1 cellular context compared by ENCODE assay signal in genomic region chr5:95846554-95847260, GRCh38.
TF ChIP-seq lines count a peak whose summit lies in the region.

No MANE protein-coding gene starts in this region.

TF ChIP-seq in HepG2, 621 proteins besides CTCF, POLR2A, EP300 and RAD21 (continued from another document and continues in another):
- TF ChIP-seq THAP8 (CRISPR knock-in tag; IDR thresholded peaks at IDR 0.05; ENCODE audit: borderline replicate concordance) (no peak), NR2F2 (IDR thresholded peaks at IDR 0.05; ENCODE audit: borderline replicate concordance, low read depth) (no peak), TFDP1 (CRISPR knock-in tag; IDR thresholded peaks at IDR 0.05; ENCODE audit: borderline replicate concordance) (no peak), ZNF597 (CRISPR knock-in tag; IDR thresholded peaks at IDR 0.05) (no peak), REPIN1 (CRISPR knock-in tag; IDR thresholded peaks at IDR 0.05; ENCODE audit: borderline replicate concordance, low read depth) (peak; percentile 20; the same call in 1 of the 2 replicates), ZNF558 (CRISPR knock-in tag; IDR thresholded peaks at IDR 0.05; ENCODE audit: borderline replicate concordance) (no peak), GABPA (IDR thresholded peaks at IDR 0.05; ENCODE audit: low read depth, low read length) (no peak), GABPA (CRISPR knock-in tag; IDR thresholded peaks at IDR 0.05; ENCODE audit: low read depth) (no peak), NCOA5 (CRISPR knock-in tag; IDR thresholded peaks at IDR 0.05) (no peak), FOXA3 (CRISPR knock-in tag; IDR thresholded peaks at IDR 0.05) (0 out of 2 replicates have a peak, but pooled peaks have one; percentile 10), RARA (CRISPR knock-in tag; IDR thresholded peaks at IDR 0.05) (no peak), MAZ (IDR thresholded peaks at IDR 0.05; ENCODE audit: borderline replicate concordance, low read depth, low read length) (no peak), MAZ (CRISPR knock-in tag; IDR thresholded peaks at IDR 0.05; ENCODE audit: low read depth) (0 out of 2 replicates have a peak, but pooled peaks have one; percentile 25), STAG1 (CRISPR knock-in tag; IDR thresholded peaks at IDR 0.05) (peak; percentile 96), ZNF605 (CRISPR knock-in tag; IDR thresholded peaks at IDR 0.05) (no peak), ZNF18 (CRISPR knock-in tag; IDR thresholded peaks at IDR 0.05; ENCODE audit: insufficient replicate concordance) (no peak), ZNF891 (CRISPR knock-in tag; IDR thresholded peaks at IDR 0.05) (no peak), FOSL2 (CRISPR knock-in tag; IDR thresholded peaks at IDR 0.05) (no peak), TAF1 (CRISPR knock-in tag; IDR thresholded peaks at IDR 0.05) (no peak), ZNF724P (CRISPR knock-in tag; IDR thresholded peaks at IDR 0.05; ENCODE audit: borderline replicate concordance) (no peak), SMC3 (IDR thresholded peaks at IDR 0.05; ENCODE audit: low read length) (peak; percentile 97), ZNF484 (CRISPR knock-in tag; IDR thresholded peaks at IDR 0.05; ENCODE audit: borderline replicate concordance, low read depth) (no peak), ETS1 (CRISPR knock-in tag; IDR thresholded peaks at IDR 0.05) (no peak), ZBTB49 (CRISPR knock-in tag; IDR thresholded peaks at IDR 0.05; ENCODE audit: borderline replicate concordance) (no peak), IRF2 (CRISPR knock-in tag; IDR thresholded peaks at IDR 0.05) (0 out of 2 replicates have a peak, but pooled peaks have one; percentile 32), HOMEZ (CRISPR knock-in tag; IDR thresholded peaks at IDR 0.05; ENCODE audit: low read depth) (0 out of 2 replicates have a peak, but pooled peaks have one; percentile 14), SMARCE1 (IDR thresholded peaks at IDR 0.05; ENCODE audit: borderline replicate concordance) (no peak), ELK4 (CRISPR knock-in tag; IDR thresholded peaks at IDR 0.05; ENCODE audit: borderline replicate concordance) (no peak), MEF2D (CRISPR knock-in tag; IDR thresholded peaks at IDR 0.05) (no peak), DZIP1 (CRISPR knock-in tag; IDR thresholded peaks at IDR 0.05) (no peak), ATAD3A (CRISPR knock-in tag; IDR thresholded peaks at IDR 0.05) (no peak), ATF2 (CRISPR knock-in tag; IDR thresholded peaks at IDR 0.05) (no peak), ZBTB37 (CRISPR knock-in tag; IDR thresholded peaks at IDR 0.05) (no peak), SIX1 (CRISPR knock-in tag; IDR thresholded peaks at IDR 0.05; ENCODE audit: borderline replicate concordance) (no peak), PREB (CRISPR knock-in tag; IDR thresholded peaks at IDR 0.05) (no peak), ZBTB7A (CRISPR knock-in tag; IDR thresholded peaks at IDR 0.05) (no peak), ZNF512 (CRISPR knock-in tag; IDR thresholded peaks at IDR 0.05) (no peak), KMT2A (CRISPR knock-in tag; IDR thresholded peaks at IDR 0.05) (no peak), SALL1 (CRISPR knock-in tag; IDR thresholded peaks at IDR 0.05) (peak; percentile 20; the same call in 1 of the 2 replicates)
